ENCODE assay signal across 17 cellular contexts in genomic region chr6:46949662-46950280, GRCh38. TPM values are rescaled to one million over a fixed set of nuclear protein-coding genes. Genes with fewer than 3 reads are reported as not detected.
DNase-seq lines count a peak whose midpoint lies in the region; ATAC-seq, FAIRE-seq and TF ChIP-seq lines count a peak whose summit lies in the region.
"Had no signal": no experiment of that assay in that cellular context is flagged by ENCODE, and none has a peak within 500 bp of the region (broad histone marks: within the 10 kb centered on the region; RNA-seq: fewer than 3 reads in every experiment).

No MANE protein-coding gene starts in this region.

- H3K27ac ChIP-seq in A549 (no peak overlapping the region; a peak in 1 of 6 replicates), gastrocnemius medialis (peak overlapping the region; percentile 67 to 81 (median 76))
- H3K27ac ChIP-seq: C4-2B, foreskin keratinocyte had no signal

- DNase-seq in A549 (ENCODE audit: low read depth in 1 of 2, low spot score in 1 of 2), result peak in 1 of 2 experiments; percentile 17
- DNase-seq in fibroblast of mammary gland (ENCODE audit: low read depth), result peak; percentile 25
- no peak for DNase-seq in left lobe of liver (ENCODE audit: low spot score)
- DNase-seq in gastrocnemius medialis, result peak; percentile 43 to 53
- no peak for DNase-seq in NCI-H128 (lab: John Stamatoyannopoulos, UW; ENCODE audit: unreplicated experiment)
- no peak for DNase-seq in type B pancreatic cell (ENCODE audit: extremely low spot score, unreplicated experiment)
- no peak for DNase-seq in immature natural killer cell
- DNase-seq: activated CD4-positive, alpha-beta T cell treated with anti-CD3 and anti-CD28 coated beads, Interleukin-2, amount 10 ng/mL, durations not matched to agents 7 days and 5 days; activated T-cell treated with anti-CD3 and anti-CD28 coated beads, Interleukin-2, amount 50 U/mL, for 1 hour; central memory CD4-positive, alpha-beta T cell; effector memory CD8-positive, alpha-beta T cell; foreskin keratinocyte; NCI-H1694; NCI-H510A had no signal

- TF ChIP-seq RAD21 in A549 (conservative IDR thresholded peaks at IDR 0.05 in 1 of 2, IDR thresholded peaks at IDR 0.05 in 1 of 2), result no peak

- intact Hi-C loops in gastrocnemius medialis (cut with DNase I; ENCODE audit: low total_unique reads), result no loop called here

- H3K27me3 Mint-ChIP-seq in type B pancreatic cell (peaks cover 4% of the 10 kb centered on the region), immature natural killer cell (ENCODE audit: low read depth in 3 of 3) (peaks cover 0 to 7% (median 3%) of the 10 kb centered on the region in 3 donors)

- H3K4me3 Mint-ChIP-seq in type B pancreatic cell (no peak overlapping the region), immature natural killer cell (no peak overlapping the region)
- H3K4me3 Mint-ChIP-seq: activated CD4-positive, alpha-beta T cell treated with anti-CD3 and anti-CD28 coated beads, Interleukin-2, amount 10 ng/mL, durations not matched to agents 7 days and 5 days; effector memory CD8-positive, alpha-beta T cell had no signal

- ATAC-seq in A549, result no peak; a peak in 1 of 6 replicates
- peak; percentile 48 for ATAC-seq in left lobe of liver
- peak; percentile 80 to 82 for ATAC-seq in gastrocnemius medialis
- ATAC-seq in GM18909 (IDR thresholded peaks at IDR 0.05; ENCODE audit: poor library complexity, unreplicated experiment), result no peak
- ATAC-seq: effector memory CD8-positive, alpha-beta T cell; foreskin keratinocyte; SK-N-SH treated with all-trans-retinoic acid at 6 μM for 48 hours had no signal

- CTCF ChIA-PET in A549 (lab: Yijun Ruan, JAX), result no interaction called here

- in situ Hi-C loops in gastrocnemius medialis (cut with MboI; ENCODE audit: low sequenced_read_pairs in 4 of 4), result no loop called here

- H3K4me3 ChIP-seq in A549, result no peak overlapping the region
- no peak overlapping the region for H3K4me3 ChIP-seq in fibroblast of mammary gland (ENCODE audit: control insufficient read depth, low read depth, low read length)
- H3K4me3 ChIP-seq in gastrocnemius medialis, result no peak overlapping the region

- H3K36me3 Mint-ChIP-seq in type B pancreatic cell (no peaks in the 10 kb centered on the region), immature natural killer cell (no peaks in the 10 kb centered on the region)

- H3K4me1 ChIP-seq in A549 (peaks cover 4% of the 10 kb centered on the region; the same call in 1 of the 3 replicates), gastrocnemius medialis (peaks cover 4 to 11% of the 10 kb centered on the region in 2 donors)
- H3K4me1 ChIP-seq: foreskin keratinocyte had no signal

- H3K36me3 ChIP-seq in gastrocnemius medialis, result no peaks in the 10 kb centered on the region

- H3K27ac Mint-ChIP-seq in type B pancreatic cell (no peak overlapping the region), immature natural killer cell (no peak overlapping the region)
- H3K27ac Mint-ChIP-seq: activated CD4-positive, alpha-beta T cell treated with anti-CD3 and anti-CD28 coated beads, Interleukin-2, amount 10 ng/mL, durations not matched to agents 7 days and 5 days; effector memory CD8-positive, alpha-beta T cell had no signal

- H3K9me3 ChIP-seq in A549 (no peaks in the 10 kb centered on the region), gastrocnemius medialis (no peaks in the 10 kb centered on the region)

- H3K27me3 ChIP-seq in gastrocnemius medialis, result no peaks in the 10 kb centered on the region

- H3K4me1 Mint-ChIP-seq in type B pancreatic cell (ENCODE audit: unreplicated experiment) (peaks cover 5% of the 10 kb centered on the region), immature natural killer cell (no peaks in the 10 kb centered on the region)
- H3K4me1 Mint-ChIP-seq: activated CD4-positive, alpha-beta T cell treated with anti-CD3 and anti-CD28 coated beads, Interleukin-2, amount 10 ng/mL, durations not matched to agents 7 days and 5 days had no signal

- TF ChIP-seq EP300 in A549 (IDR thresholded peaks at IDR 0.05), result no peak

- 32% methylated on average over 7 of the region's 7 CpGs for WGBS in A549 (ENCODE audit: missing lambda C conversion rate)

- no peak for FAIRE-seq in A549 (lab: Jason Lieb, UNC)

- peak overlapping the region; percentile 10; the same call in 1 of the 3 replicates for H3K4me2 ChIP-seq in A549

- TF ChIP-seq CTCF in A549 (IDR thresholded peaks at IDR 0.05), result no peak
- no peak for TF ChIP-seq CTCF in fibroblast of mammary gland (conservative IDR thresholded peaks at IDR 0.05; ENCODE audit: control insufficient read depth, insufficient read depth, low read depth, low read length)
- no peak for TF ChIP-seq CTCF in gastrocnemius medialis (IDR thresholded peaks at IDR 0.05 in 4 of 5, conservative IDR thresholded peaks at IDR 0.05 in 1 of 5)
- TF ChIP-seq CTCF in type B pancreatic cell (conservative IDR thresholded peaks at IDR 0.05), result no peak

- TF ChIP-seq POLR2A in A549 (IDR thresholded peaks at IDR 0.05; ENCODE audit: low read length) (no peak), gastrocnemius medialis (IDR thresholded peaks at IDR 0.05) (peak in 1 of 2 donors; percentile 24)

- peaks cover 6% of the 10 kb centered on the region for H3K9me3 Mint-ChIP-seq in type B pancreatic cell
- peaks cover 0 to 2% (median 0%) of the 10 kb centered on the region in 6 donors for H3K9me3 Mint-ChIP-seq in immature natural killer cell
- H3K9me3 Mint-ChIP-seq: activated CD4-positive, alpha-beta T cell treated with anti-CD3 and anti-CD28 coated beads, Interleukin-2, amount 10 ng/mL, durations not matched to agents 7 days and 5 days; effector memory CD8-positive, alpha-beta T cell had no signal

- POLR2A ChIA-PET in A549 (lab: Yijun Ruan, JAX), result no interaction called here

TF ChIP-seq in A549, 52 proteins besides CTCF, POLR2A, EP300 and RAD21:
- TF ChIP-seq FOSL2 (IDR thresholded peaks at IDR 0.05) (no peak), FOSL2 (CRISPR knock-in tag; IDR thresholded peaks at IDR 0.05) (no peak), PHF8 (IDR thresholded peaks at IDR 0.05; ENCODE audit: borderline replicate concordance, low read depth) (no peak), ESRRA (IDR thresholded peaks at IDR 0.05; ENCODE audit: borderline replicate concordance, low read length) (no peak), TFCP2L1 (CRISPR knock-in tag; IDR thresholded peaks at IDR 0.05) (no peak)
TF ChIP-seq in A549: peak in this region for 0.

RNA-seq across cellular contexts. Expression of gene ADGRF5, which starts 28.0 kb away (rescaled TPM):
- polyA plus RNA-seq in A549 (2011; rRNA removed) (not detected in 2 replicates), A549 (2017; fragmentation: RNase III; extraction: RNeasy Plus Mini Kit Qiagen cat#74134 plus additional on column Dnase treatment) (not detected in 3 replicates), immature natural killer cell (not detected)
- polyA plus RNA-seq in A549 (2012; cell fraction: cytosol; rRNA removed), result not detected in 2 replicates
- not detected in 2 replicates for polyA plus RNA-seq in A549 (2012; cell fraction: nucleus; rRNA removed)
- polyA minus RNA-seq in A549 (2011; rRNA and poly(A)+ RNA removed), result not detected in 2 replicates
- total RNA-seq in left lobe of liver (8.3 TPM), gastrocnemius medialis (10 to 100 TPM; 27.6 to 49.2 (median 41.0) TPM), type B pancreatic cell (ENCODE audit: low replicate concordance) (0.58 and 1.2 TPM in 2 replicates)
- total RNA-seq: activated CD4-positive, alpha-beta T cell treated with anti-CD3 and anti-CD28 coated beads, Interleukin-2, amount 10 ng/mL, durations not matched to agents 7 days and 5 days; foreskin keratinocyte had no signal
- polyA plus RNA-seq: foreskin keratinocyte had no signal

Comparison
In these comparisons a context has a peak if more than half of its experiments do, and no peak if none do; other contexts are left out.
1. ATAC-seq: peak in left lobe of liver (single experiment) and gastrocnemius medialis (2 of 2); none in A549 (0 of 2) and GM18909 (single experiment).
2. DNase-seq: peak in fibroblast of mammary gland (single experiment) and gastrocnemius medialis (2 of 2); none in left lobe of liver (single experiment), NCI-H128 (single experiment), type B pancreatic cell (single experiment) and immature natural killer cell (0 of 3).
3. H3K27ac ChIP-seq: peak in gastrocnemius medialis (4 of 4); none in A549 (0 of 2).